In the genomic region with DNA sequence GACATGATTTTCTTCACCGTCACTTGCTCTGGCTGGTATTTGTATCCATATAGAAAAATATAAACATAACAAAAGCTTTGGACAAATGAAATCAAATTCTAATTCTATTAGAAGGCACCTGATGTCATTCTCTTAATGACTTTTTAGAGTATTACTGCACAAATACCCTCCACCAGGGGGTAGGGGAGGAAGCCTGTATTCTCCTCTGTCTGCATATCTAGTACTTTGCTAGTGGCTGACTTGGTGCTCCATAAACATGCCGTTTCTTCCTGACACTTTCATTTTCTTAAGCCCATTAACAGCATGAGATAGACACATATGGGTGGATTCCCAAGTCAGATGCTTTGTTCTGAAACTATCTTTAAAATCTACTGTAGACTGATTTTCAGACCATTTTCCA, we compare ENCODE assay signal across 20 cellular contexts. TPM values are rescaled to one million over a fixed set of nuclear protein-coding genes. Genes with fewer than 3 reads are reported as not detected.
DNase-seq lines count a peak whose midpoint lies in the region; ATAC-seq and TF ChIP-seq lines count a peak whose summit lies in the region.
"Had no signal": no experiment of that assay in that cellular context is flagged by ENCODE, and none has a peak within 500 bp of the region (broad histone marks: within the 10 kb centered on the region; RNA-seq: fewer than 3 reads in every experiment).

No MANE protein-coding gene starts in this region.

- H3K9ac ChIP-seq in SK-N-SH, result no peak overlapping the region
- no peak overlapping the region for H3K9ac ChIP-seq in fibroblast of lung (ENCODE audit: insufficient read depth, low read length)
- H3K9ac ChIP-seq in trophoblast cell (ENCODE audit: low read length), result no peak overlapping the region
- H3K9ac ChIP-seq: BLaER1 had no signal

- H4K8ac ChIP-seq in trophoblast cell (ENCODE audit: low read depth, low read length), result no peak overlapping the region

- H3K23ac ChIP-seq in trophoblast cell (ENCODE audit: low read length), result no peak overlapping the region

- H2AK5ac ChIP-seq in trophoblast cell (ENCODE audit: low read length), result peak overlapping the region; percentile 97

- no peaks in the 10 kb centered on the region for H3K79me2 ChIP-seq in SK-N-SH (ENCODE audit: insufficient read depth)
- H3K79me2 ChIP-seq in fibroblast of lung (ENCODE audit: control insufficient read depth, insufficient read depth, low read length), result no peaks in the 10 kb centered on the region
- H3K79me2 ChIP-seq in trophoblast cell (ENCODE audit: control insufficient read depth, insufficient read depth, low read length, poor library complexity), result peaks cover 4% of the 10 kb centered on the region

- no peaks in the 10 kb centered on the region; the same call in none of the 2 replicates for H3K9me3 ChIP-seq in SK-N-SH
- H3K9me3 ChIP-seq in fibroblast of lung (ENCODE audit: control insufficient read depth, insufficient read depth, low read depth, low read length), result no peaks in the 10 kb centered on the region
- H3K9me3 ChIP-seq in trophoblast cell (ENCODE audit: insufficient read depth, low read depth, low read length), result peaks cover 2% of the 10 kb centered on the region
- H3K9me3 ChIP-seq: mucosa of descending colon, pancreas, uterus had no signal

- 57% methylated on average over 2 of the region's 2 CpGs for WGBS in SK-N-SH (ENCODE audit: low lambda C conversion rate)
- no CpG with 5 or more reads among the region's 2 CpGs for WGBS in trophoblast cell (ENCODE audit: extremely low coverage, insufficient coverage, insufficient read length)

- no peaks in the 10 kb centered on the region for H3K9me2 ChIP-seq in SK-N-SH

- H4K20me1 ChIP-seq in SK-N-SH (ENCODE audit: insufficient read depth) (no peaks in the 10 kb centered on the region), fibroblast of lung (ENCODE audit: control insufficient read depth, extremely low read depth, insufficient read depth, low read length) (no peaks in the 10 kb centered on the region)
- H4K20me1 ChIP-seq: BLaER1 had no signal

- CTCF ChIA-PET in SK-N-SH (lab: Yijun Ruan, JAX), result interaction anchor here (1.0 to 2.7 kb wide), 3 partner anchors 13 to 120 kb away, joined by 3 to 8 read pairs (median 5); no protein-coding TSS in a partner anchor

- H3K4me1 ChIP-seq in SK-N-SH (ENCODE audit: control insufficient read depth in 1 of 2, insufficient read depth in 2 of 2, low read depth in 1 of 2, low read length in 1 of 2) (no peaks in the 10 kb centered on the region), fibroblast of lung (ENCODE audit: control insufficient read depth, extremely low read depth, insufficient read depth, low read length) (no peaks in the 10 kb centered on the region), trophoblast cell (ENCODE audit: control insufficient read depth in 1 of 2, insufficient read depth in 2 of 2, low read length in 2 of 2) (peaks cover 8% of the 10 kb centered on the region in 2 experiments)
- H3K4me1 ChIP-seq: pancreas, uterus had no signal

- no peak overlapping the region for H3K4ac ChIP-seq in trophoblast cell (ENCODE audit: low read depth, low read length)

- DNase-seq in Daoy (ENCODE audit: low read depth) (peak; percentile 28), SK-N-SH (no peak), fibroblast of lung (ENCODE audit: low read depth in 2 of 2) (no peak), trophoblast cell (peak; percentile 35 to 73), NCI-H1048 (lab: John Stamatoyannopoulos, UW) (no peak), mesothelial cell of epicardium (ENCODE audit: low spot score in 2 of 2, unreplicated experiment in 2 of 2) (no peak)
- no peak for DNase-seq in activated CD4-positive, alpha-beta T cell treated with anti-CD3 and anti-CD28 coated beads, Interleukin-2, amount 10 ng/mL, durations not matched to agents 24 days and 14 days
- DNase-seq: activated naive CD8-positive, alpha-beta T cell treated with anti-CD3 and anti-CD28 coated beads, Interleukin-2, amount 10 ng/mL, durations not matched to agents 7 days and 5 days; head of caudate nucleus; mucosa of descending colon; NCI-H2081 treated with DMSO at 0.1 percent for 48 hours; NCI-H526 treated with DMSO at 0.1 percent for 48 hours; pancreas; stimulated activated CD4-positive, alpha-beta T cell treated with anti-CD3 and anti-CD28 coated beads, Interleukin-12 subunit alpha, Interleukin-12 subunit beta, amount 100 ng/mL, for 4 hours; stimulated activated naive CD8-positive, alpha-beta T cell treated with anti-CD3 and anti-CD28 coated beads, Interleukin-15, Interleukin-2, amounts not matched to agents 100 U/mL and 50 U/mL, for 24 hours; uterus had no signal

- peak overlapping the region; percentile 99 for H2BK12ac ChIP-seq in trophoblast cell (ENCODE audit: low read length)

- no peak overlapping the region for H3K18ac ChIP-seq in trophoblast cell (ENCODE audit: low read length)

- no peak overlapping the region for H2AFZ ChIP-seq in SK-N-SH (ENCODE audit: low read depth)
- no peak overlapping the region for H2AFZ ChIP-seq in fibroblast of lung (ENCODE audit: low read length)
- no peak overlapping the region for H2AFZ ChIP-seq in trophoblast cell (ENCODE audit: insufficient read depth, low read length, poor library complexity)

- H3K4me1 Mint-ChIP-seq in mesothelial cell of epicardium, result peaks cover 26% of the 10 kb centered on the region
- H3K4me1 Mint-ChIP-seq in activated CD4-positive, alpha-beta T cell treated with anti-CD3 and anti-CD28 coated beads, Interleukin-2, amount 10 ng/mL, durations not matched to agents 24 days and 14 days, result peaks cover 5% of the 10 kb centered on the region
- H3K4me1 Mint-ChIP-seq: central memory CD8-positive, alpha-beta T cell had no signal

- H3K4me3 ChIP-seq in SK-N-SH (ENCODE audit: low read depth in 2 of 2, low read length in 1 of 2), result no peak overlapping the region
- no peak overlapping the region for H3K4me3 ChIP-seq in fibroblast of lung (replicated peaks in 1 of 4; ENCODE audit: control extremely low read depth in 1 of 4, insufficient read depth in 1 of 4, low read depth in 3 of 4, low read length in 4 of 4)
- H3K4me3 ChIP-seq in trophoblast cell (ENCODE audit: low read depth, low read length), result no peak overlapping the region
- H3K4me3 ChIP-seq: BLaER1, mucosa of descending colon, pancreas, uterus had no signal

- no peaks in the 10 kb centered on the region for H3K36me3 ChIP-seq in SK-N-SH (replicated peaks in 1 of 2; ENCODE audit: control insufficient read depth in 1 of 2, insufficient read depth in 2 of 2, low read length in 1 of 2)
- no peaks in the 10 kb centered on the region for H3K36me3 ChIP-seq in fibroblast of lung (ENCODE audit: control insufficient read depth, insufficient read depth, low read length)
- H3K36me3 ChIP-seq in trophoblast cell (ENCODE audit: control insufficient read depth in 1 of 2, insufficient read depth in 2 of 2, low read length in 2 of 2), result no peaks in the 10 kb centered on the region
- H3K36me3 ChIP-seq: BLaER1, pancreas, uterus had no signal

- H3K4me2 ChIP-seq in SK-N-SH, result no peak overlapping the region
- H3K4me2 ChIP-seq in fibroblast of lung (ENCODE audit: extremely low read depth, insufficient read depth, low read length), result no peak overlapping the region
- no peak overlapping the region for H3K4me2 ChIP-seq in trophoblast cell (ENCODE audit: low read length)
- H3K4me2 ChIP-seq: BLaER1 had no signal

- no peak for TF ChIP-seq EP300 in SK-N-SH (IDR thresholded peaks at IDR 0.05; ENCODE audit: borderline replicate concordance in 1 of 2, low read depth in 1 of 2, low read length in 1 of 2)

- TF ChIP-seq CTCF in SK-N-SH (IDR thresholded peaks at IDR 0.05) (peak; percentile 40), fibroblast of lung (conservative IDR thresholded peaks at IDR 0.05 in 1 of 2, IDR thresholded peaks at IDR 0.05 in 1 of 2; ENCODE audit: low read depth in 1 of 2, low read length in 2 of 2) (peak; percentile 14 to 28), mesothelial cell of epicardium (IDR thresholded peaks at IDR 0.05; ENCODE audit: unreplicated experiment) (no peak)

- peak overlapping the region; percentile 80 for H4K91ac ChIP-seq in trophoblast cell (ENCODE audit: low read depth, low read length)

- H3K27ac ChIP-seq in SK-N-SH (ENCODE audit: low read depth in 2 of 2, low read length in 1 of 2) (no peak overlapping the region), fibroblast of lung (ENCODE audit: insufficient read depth, low read length) (no peak overlapping the region), trophoblast cell (ENCODE audit: low read depth, low read length) (no peak overlapping the region)
- H3K27ac ChIP-seq: BLaER1, pancreas, uterus had no signal

- intact Hi-C loops in activated CD4-positive, alpha-beta T cell treated with anti-CD3 and anti-CD28 coated beads, Interleukin-2, amount 10 ng/mL, durations not matched to agents 24 days and 14 days (cut with micrococcal nuclease), result no loop called here

- peak overlapping the region; percentile 51 for H2BK120ac ChIP-seq in trophoblast cell (ENCODE audit: insufficient read depth, low read length, poor library complexity)

- H3F3A ChIP-seq in SK-N-SH (replicated peaks; ENCODE audit: insufficient read depth), result no peaks in the 10 kb centered on the region

- H3K27ac Mint-ChIP-seq in mesothelial cell of epicardium, result no peak overlapping the region
- H3K27ac Mint-ChIP-seq in activated CD4-positive, alpha-beta T cell treated with anti-CD3 and anti-CD28 coated beads, Interleukin-2, amount 10 ng/mL, durations not matched to agents 24 days and 14 days, result no peak overlapping the region
- H3K27ac Mint-ChIP-seq: activated naive CD8-positive, alpha-beta T cell treated with anti-CD3 and anti-CD28 coated beads, Interleukin-2, amount 10 ng/mL, durations not matched to agents 7 days and 5 days; T-helper 1 cell treated with Interleukin-12 subunit alpha and Interleukin-12 subunit beta and Interleukin-4 antibody, amounts not matched to agents 30 μg/mL and 1 μg/mL, for 36 hours had no signal

- H4K12ac ChIP-seq in trophoblast cell (ENCODE audit: low read depth, low read length), result no peak overlapping the region

- H3K36me3 Mint-ChIP-seq in mesothelial cell of epicardium, result peaks cover 3% of the 10 kb centered on the region
- H3K36me3 Mint-ChIP-seq in activated CD4-positive, alpha-beta T cell treated with anti-CD3 and anti-CD28 coated beads, Interleukin-2, amount 10 ng/mL, durations not matched to agents 24 days and 14 days (ENCODE audit: low read depth), result no peaks in the 10 kb centered on the region
- H3K36me3 Mint-ChIP-seq: activated naive CD8-positive, alpha-beta T cell treated with anti-CD3 and anti-CD28 coated beads, Interleukin-2, amount 10 ng/mL, durations not matched to agents 7 days and 5 days had no signal

- peaks cover 10% of the 10 kb centered on the region for H3K79me1 ChIP-seq in trophoblast cell (ENCODE audit: low read length)

- ATAC-seq in HG03442 (IDR thresholded peaks at IDR 0.05; ENCODE audit: unreplicated experiment), result no peak
- ATAC-seq: mucosa of descending colon; pancreas; stimulated activated naive CD8-positive, alpha-beta T cell treated with anti-CD3 and anti-CD28 coated beads, Interleukin-15, Interleukin-2, amounts not matched to agents 100 U/mL and 50 U/mL, for 24 hours had no signal

- no peak overlapping the region for H3K4me3 Mint-ChIP-seq in mesothelial cell of epicardium
- H3K4me3 Mint-ChIP-seq in activated CD4-positive, alpha-beta T cell treated with anti-CD3 and anti-CD28 coated beads, Interleukin-2, amount 10 ng/mL, durations not matched to agents 24 days and 14 days, result no peak overlapping the region
- H3K4me3 Mint-ChIP-seq: activated naive CD8-positive, alpha-beta T cell treated with anti-CD3 and anti-CD28 coated beads, Interleukin-2, amount 10 ng/mL, durations not matched to agents 7 days and 5 days; central memory CD8-positive, alpha-beta T cell; T-helper 1 cell treated with Interleukin-12 subunit alpha and Interleukin-12 subunit beta and Interleukin-4 antibody, amounts not matched to agents 30 μg/mL and 1 μg/mL, for 36 hours had no signal

- no peak for TF ChIP-seq RAD21 in SK-N-SH (IDR thresholded peaks at IDR 0.05; ENCODE audit: low read length)

- POLR2A ChIA-PET in SK-N-SH (lab: Yijun Ruan, JAX), result no interaction called here

- peak overlapping the region; percentile 62 for H2BK5ac ChIP-seq in trophoblast cell (ENCODE audit: low read depth, low read length, poor library complexity)

- H3K27me3 ChIP-seq in SK-N-SH (ENCODE audit: insufficient read depth) (no peaks in the 10 kb centered on the region), fibroblast of lung (ENCODE audit: control insufficient read depth, insufficient read depth, low read length) (no peaks in the 10 kb centered on the region), trophoblast cell (ENCODE audit: insufficient read depth, low read length) (no peaks in the 10 kb centered on the region)
- H3K27me3 ChIP-seq: BLaER1, pancreas, uterus had no signal

- H3K9me3 Mint-ChIP-seq in mesothelial cell of epicardium, result peaks cover 17% of the 10 kb centered on the region
- peaks cover 6% of the 10 kb centered on the region for H3K9me3 Mint-ChIP-seq in activated CD4-positive, alpha-beta T cell treated with anti-CD3 and anti-CD28 coated beads, Interleukin-2, amount 10 ng/mL, durations not matched to agents 24 days and 14 days
- H3K9me3 Mint-ChIP-seq: central memory CD8-positive, alpha-beta T cell had no signal

- H3K27me3 Mint-ChIP-seq in mesothelial cell of epicardium (ENCODE audit: low read depth), result no peaks in the 10 kb centered on the region
- no peaks in the 10 kb centered on the region for H3K27me3 Mint-ChIP-seq in activated CD4-positive, alpha-beta T cell treated with anti-CD3 and anti-CD28 coated beads, Interleukin-2, amount 10 ng/mL, durations not matched to agents 24 days and 14 days
- H3K27me3 Mint-ChIP-seq: activated naive CD8-positive, alpha-beta T cell treated with anti-CD3 and anti-CD28 coated beads, Interleukin-2, amount 10 ng/mL, durations not matched to agents 7 days and 5 days had no signal

- peak overlapping the region; percentile 83 for H3K14ac ChIP-seq in trophoblast cell (ENCODE audit: low read length)

RNA-seq across cellular contexts. Expression of a gene that starts 20.6 kb away (rescaled TPM):
- 35.4 and 44.6 TPM in 2 replicates for total RNA-seq in Daoy (2014; rRNA removed; shearing (Covaris generic))
- polyA plus RNA-seq in SK-N-SH (2012; rRNA removed) (0.02 and 0.03 TPM in 2 replicates), fibroblast of lung (0.44 and 3.2 TPM in 2 replicates)
- polyA plus RNA-seq in SK-N-SH (2012; cell fraction: cytosol; rRNA removed), result 0.06 and 0.08 TPM in 2 replicates
- polyA plus RNA-seq in SK-N-SH (2012; cell fraction: nucleus; rRNA removed), result 0.04 TPM in 1 of 2 replicates, not detected in the other
- total RNA-seq in fibroblast of lung (0.83 and 1.5 TPM in 2 replicates), mesothelial cell of epicardium (0.70 to 1.9 TPM (median 1.1 TPM) in 3 replicates)
- polyA plus RNA-seq in fibroblast of lung (2012), result 0.20 and 1.5 TPM in 2 replicates
- polyA minus RNA-seq in fibroblast of lung (ENCODE audit: low replicate concordance), result 18.1 TPM in 1 of 2 replicates, not detected in the other
- polyA plus RNA-seq in trophoblast cell (2013), result 2.3 and 2.5 TPM in 2 replicates
- total RNA-seq in activated CD4-positive, alpha-beta T cell treated with anti-CD3 and anti-CD28 coated beads, Interleukin-2, amount 10 ng/mL, durations not matched to agents 24 days and 14 days, result 2.0 and 2.3 TPM in 2 replicates
- total RNA-seq: activated naive CD8-positive, alpha-beta T cell treated with anti-CD3 and anti-CD28 coated beads, Interleukin-2, amount 10 ng/mL, durations not matched to agents 7 days and 5 days had no signal

Comparison
In these comparisons a context has a peak if more than half of its experiments do, and no peak if none do; other contexts are left out.
1. DNase-seq: peak in Daoy (single experiment) and trophoblast cell (2 of 2); none in SK-N-SH (single experiment), fibroblast of lung (0 of 2), NCI-H1048 (single experiment), mesothelial cell of epicardium (0 of 2) and activated CD4-positive, alpha-beta T cell treated with anti-CD3 and anti-CD28 coated beads, Interleukin-2, amount 10 ng/mL, durations not matched to agents 24 days and 14 days (single experiment).
2. RNA of a gene that starts 20.6 kb away (total RNA-seq): 35.4 to 44.6 TPM in Daoy; 2.0 to 2.3 TPM in activated CD4-positive, alpha-beta T cell treated with anti-CD3 and anti-CD28 coated beads, Interleukin-2, amount 10 ng/mL, durations not matched to agents 24 days and 14 days, 0.70 to 1.9 TPM in mesothelial cell of epicardium and 0.83 to 1.5 TPM in fibroblast of lung; every median in the first group is over 10 times any median in the second.